Comparison of ENCODE assay signal across 1 cellular context in genomic region chr22:30459206-30460052, GRCh38.
TF ChIP-seq lines count a peak whose summit lies in the region.

No MANE protein-coding gene starts in this region.

TF ChIP-seq in GM12878, 131 proteins besides CTCF, POLR2A, EP300 and RAD21:
- TF ChIP-seq SPI1 (IDR thresholded peaks at IDR 0.05; ENCODE audit: borderline replicate concordance, insufficient read depth, low read depth, low read length) (peak; percentile 38; the same call in 1 of the 2 replicates), ZNF24 (IDR thresholded peaks at IDR 0.05) (no peak), RUNX3 (IDR thresholded peaks at IDR 0.05; ENCODE audit: low read length) (0 out of 2 replicates have a peak, but pooled peaks have one; percentile 18), REST (IDR thresholded peaks at IDR 0.05; ENCODE audit: low read depth, low read length) (peak; percentile 93)
